In the genomic region with DNA sequence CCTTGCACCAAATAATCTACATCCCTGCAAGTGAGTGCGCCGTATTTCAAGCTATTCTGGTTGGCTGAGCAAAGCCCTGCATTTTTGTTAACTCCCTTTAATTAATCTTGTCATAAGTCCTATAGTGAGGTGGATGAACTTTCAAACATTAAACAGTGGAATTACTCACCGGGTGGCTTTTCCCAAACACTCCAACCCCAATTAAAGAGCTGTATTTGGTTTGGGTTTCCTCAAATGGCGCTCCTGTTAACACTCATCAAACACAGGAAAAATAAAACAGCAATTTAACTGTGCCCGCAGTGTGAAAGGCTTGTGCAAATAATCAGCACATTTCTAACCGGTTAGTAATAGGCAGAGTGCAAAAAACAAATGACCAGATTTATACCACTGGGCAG, we compare ENCODE assay signal across 11 cellular contexts.
DNase-seq lines count a peak whose midpoint lies in the region; ATAC-seq and TF ChIP-seq lines count a peak whose summit lies in the region.
"Had no signal": no experiment of that assay in that cellular context is flagged by ENCODE, and none has a peak within 500 bp of the region (broad histone marks: within the 10 kb centered on the region; RNA-seq: fewer than 3 reads in every experiment).

No MANE protein-coding gene starts in this region.

- DNase-seq in EH (ENCODE audit: low read depth): peak; percentile 69
- DNase-seq in NCI-H748 treated with DMSO at 0.1 percent for 48 hours (lab: John Stamatoyannopoulos, UW): peak; percentile 98
- no peak for DNase-seq in endodermal cell
- no peak for DNase-seq in omental fat pad (ENCODE audit: low spot score)
- DNase-seq in natural killer cell treated with Interleukin-12 subunit alpha and Interleukin-12 subunit beta and Interleukin-15 and Interleukin-18, amount 100 ng/mL, for 72 hours (ENCODE audit: low spot score): no peak
- DNase-seq in right cardiac atrium: no peak
- no peak for DNase-seq in psoas muscle
- DNase-seq: amniotic stem cell had no signal

- intact Hi-C loops in right cardiac atrium (cut with DNase I): no loop called here
- intact Hi-C loops in psoas muscle (cut with DNase I): no loop called here

- TF ChIP-seq CTCF in endodermal cell (conservative IDR thresholded peaks at IDR 0.05) (no peak), omental fat pad (IDR thresholded peaks at IDR 0.05) (no peak), psoas muscle (IDR thresholded peaks at IDR 0.05) (no peak)

- peaks cover 23% of the 10 kb centered on the region for H3K9me3 ChIP-seq in endodermal cell (ENCODE audit: control insufficient read depth, low read length)
- H3K9me3 ChIP-seq in right cardiac atrium (ENCODE audit: control insufficient read depth, low read length): no peaks in the 10 kb centered on the region
- peaks cover 8% of the 10 kb centered on the region for H3K9me3 ChIP-seq in psoas muscle

- H3K27me3 Mint-ChIP-seq in endodermal cell (ENCODE audit: insufficient read depth): peaks cover 28% of the 10 kb centered on the region
- peaks cover 0 to 6% of the 10 kb centered on the region in 2 donors for H3K27me3 Mint-ChIP-seq in natural killer cell treated with Interleukin-12 subunit alpha and Interleukin-12 subunit beta and Interleukin-15 and Interleukin-18, amount 100 ng/mL, for 72 hours

- H3K27ac ChIP-seq in endodermal cell (ENCODE audit: low read depth, low read length): peak overlapping the region; percentile 98
- no peak overlapping the region for H3K27ac ChIP-seq in right cardiac atrium (ENCODE audit: low read length)
- no peak overlapping the region for H3K27ac ChIP-seq in psoas muscle

- H3K4me3 ChIP-seq in endodermal cell (ENCODE audit: low read length): no peak overlapping the region
- no peak overlapping the region for H3K4me3 ChIP-seq in right cardiac atrium (ENCODE audit: low read length)
- H3K4me3 ChIP-seq in psoas muscle: no peak overlapping the region

- H3K36me3 Mint-ChIP-seq in endodermal cell (ENCODE audit: low read depth): no peaks in the 10 kb centered on the region
- no peaks in the 10 kb centered on the region for H3K36me3 Mint-ChIP-seq in natural killer cell treated with Interleukin-12 subunit alpha and Interleukin-12 subunit beta and Interleukin-15 and Interleukin-18, amount 100 ng/mL, for 72 hours

- peaks cover 19% of the 10 kb centered on the region for H3K4me1 ChIP-seq in endodermal cell (ENCODE audit: control insufficient read depth, insufficient read depth, low read length)
- no peaks in the 10 kb centered on the region for H3K4me1 ChIP-seq in right cardiac atrium (ENCODE audit: control insufficient read depth, insufficient read depth, low read length)
- H3K4me1 ChIP-seq in psoas muscle: peaks cover 24% of the 10 kb centered on the region

- WGBS in endodermal cell (ENCODE audit: insufficient coverage in 1 of 2, insufficient read length in 1 of 2), 2 experiments: 73 to 89% methylated on average over 2 to 6 of the region's 6 CpGs
- WGBS in right cardiac atrium: 72% methylated on average over 6 of the region's 6 CpGs
- WGBS in psoas muscle, 3 donors: 77 to 84% (median 78%) methylated on average over 6 of the region's 6 CpGs

- peaks cover 4% of the 10 kb centered on the region for H3K9me3 Mint-ChIP-seq in endodermal cell
- H3K9me3 Mint-ChIP-seq in natural killer cell treated with Interleukin-12 subunit alpha and Interleukin-12 subunit beta and Interleukin-15 and Interleukin-18, amount 100 ng/mL, for 72 hours: no peaks in the 10 kb centered on the region

- H3K9ac ChIP-seq in endodermal cell (ENCODE audit: extremely low read depth, low read length, poor library complexity, severe bottlenecking): no peak overlapping the region

- ATAC-seq in omental fat pad (ENCODE audit: low FRiP score) (peak; percentile 78), HG02610 (IDR thresholded peaks at IDR 0.05; ENCODE audit: unreplicated experiment) (no peak), right cardiac atrium (no peak), psoas muscle (no peak)
- ATAC-seq in natural killer cell treated with Interleukin-12 subunit alpha and Interleukin-12 subunit beta and Interleukin-15 and Interleukin-18, amount 100 ng/mL, for 72 hours: no peak
- ATAC-seq: HepG2, left lobe of liver had no signal

- no peak overlapping the region for H3K4me3 Mint-ChIP-seq in endodermal cell
- H3K4me3 Mint-ChIP-seq in natural killer cell treated with Interleukin-12 subunit alpha and Interleukin-12 subunit beta and Interleukin-15 and Interleukin-18, amount 100 ng/mL, for 72 hours: no peak overlapping the region

- H3K27ac Mint-ChIP-seq in endodermal cell: no peak overlapping the region
- no peak overlapping the region for H3K27ac Mint-ChIP-seq in natural killer cell treated with Interleukin-12 subunit alpha and Interleukin-12 subunit beta and Interleukin-15 and Interleukin-18, amount 100 ng/mL, for 72 hours

- H3K27me3 ChIP-seq in endodermal cell (ENCODE audit: control insufficient read depth, insufficient read depth, low read length, poor library complexity, severe bottlenecking): peaks cover 37% of the 10 kb centered on the region
- no peaks in the 10 kb centered on the region for H3K27me3 ChIP-seq in right cardiac atrium (ENCODE audit: control insufficient read depth, insufficient read depth)
- no peaks in the 10 kb centered on the region for H3K27me3 ChIP-seq in psoas muscle (ENCODE audit: insufficient read depth in 3 of 3, low read length in 2 of 3)

- peaks cover 56% of the 10 kb centered on the region for H3K4me1 Mint-ChIP-seq in endodermal cell
- peaks cover 6 to 20% of the 10 kb centered on the region in 2 donors for H3K4me1 Mint-ChIP-seq in natural killer cell treated with Interleukin-12 subunit alpha and Interleukin-12 subunit beta and Interleukin-15 and Interleukin-18, amount 100 ng/mL, for 72 hours (ENCODE audit: low read depth in 2 of 2)

- H3K36me3 ChIP-seq in endodermal cell (ENCODE audit: control insufficient read depth, insufficient read depth, low read length) (no peaks in the 10 kb centered on the region), psoas muscle (ENCODE audit: insufficient read depth in 1 of 2, low read depth in 1 of 2) (no peaks in the 10 kb centered on the region)

Comparison
In these comparisons a context has a peak if more than half of its experiments do, and no peak if none do; other contexts are left out.
1. DNase-seq: peak in EH (single experiment) and NCI-H748 treated with DMSO at 0.1 percent for 48 hours (single experiment); none in endodermal cell (single experiment), omental fat pad (single experiment), natural killer cell treated with Interleukin-12 subunit alpha and Interleukin-12 subunit beta and Interleukin-15 and Interleukin-18, amount 100 ng/mL, for 72 hours (single experiment), right cardiac atrium (0 of 3) and psoas muscle (0 of 2).